Comparison of ENCODE assay signal across 8 cellular contexts in the genomic region with DNA sequence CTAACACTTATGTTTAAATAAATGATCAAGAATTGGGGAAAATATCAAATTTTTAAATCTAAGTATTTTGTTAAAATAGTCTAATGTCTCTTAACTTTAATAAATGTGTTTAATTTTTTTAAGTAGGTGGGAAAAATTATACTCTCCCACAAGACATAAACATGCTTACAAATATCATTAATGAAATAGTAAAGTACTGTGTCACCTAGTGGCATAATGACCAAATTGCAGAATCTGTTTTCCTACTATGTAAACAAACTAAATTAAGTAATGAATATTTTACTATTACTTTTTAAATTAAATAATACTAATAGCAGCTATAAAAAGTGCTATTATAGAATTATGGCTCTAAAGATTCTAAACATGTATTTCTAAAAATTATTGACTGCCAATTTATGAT. TPM values are rescaled to one million over a fixed set of nuclear protein-coding genes. Genes with fewer than 3 reads are reported as not detected.
DNase-seq lines count a peak whose midpoint lies in the region; ATAC-seq and TF ChIP-seq lines count a peak whose summit lies in the region.

No MANE protein-coding gene starts in this region.

- intact Hi-C loops in activated CD8-positive, alpha-beta T cell treated with anti-CD3 and anti-CD28 coated beads for 36 hours (cut with micrococcal nuclease): no loop called here
- intact Hi-C loops in esophagus squamous epithelium (cut with DNase I) (no loop called here), testis (cut with DNase I; ENCODE audit: low total_unique reads) (no loop called here)

- TF ChIP-seq CTCF in activated CD8-positive, alpha-beta T cell treated with anti-CD3 and anti-CD28 coated beads for 36 hours (IDR thresholded peaks at IDR 0.05): peak; percentile 51
- peak in 4 of 6 experiments; percentile 24 to 61 (median 42) for TF ChIP-seq CTCF in esophagus squamous epithelium (IDR thresholded peaks at IDR 0.05)
- TF ChIP-seq CTCF in tibial nerve (IDR thresholded peaks at IDR 0.05): peak in 3 of 5 experiments; percentile 18 to 51 (median 26)
- peak in 1 of 3 experiments; percentile 61 for TF ChIP-seq CTCF in testis (IDR thresholded peaks at IDR 0.05)

- H3K27ac Mint-ChIP-seq in activated CD8-positive, alpha-beta T cell treated with anti-CD3 and anti-CD28 coated beads for 36 hours: no peak overlapping the region
- no peak overlapping the region for H3K27ac Mint-ChIP-seq in activated CD8-positive, alpha-beta T cell treated with anti-CD3 and anti-CD28 coated beads, Interleukin-2, amount 10 ng/mL, durations not matched to agents 7 days and 5 days

- H3K9me3 ChIP-seq in esophagus squamous epithelium (no peaks in the 10 kb centered on the region), tibial nerve (peaks cover 0 to 14% (median 0%) of the 10 kb centered on the region in 4 donors), testis (no peaks in the 10 kb centered on the region)

- no peak for TF ChIP-seq POLR2A in esophagus squamous epithelium (IDR thresholded peaks at IDR 0.05)
- no peak for TF ChIP-seq POLR2A in tibial nerve (IDR thresholded peaks at IDR 0.05)
- TF ChIP-seq POLR2A in testis (IDR thresholded peaks at IDR 0.05): no peak

- H3K4me1 ChIP-seq in esophagus squamous epithelium (no peaks in the 10 kb centered on the region), tibial nerve (no peaks in the 10 kb centered on the region), testis (no peaks in the 10 kb centered on the region)

- peaks cover 29% of the 10 kb centered on the region for H3K36me3 Mint-ChIP-seq in activated CD8-positive, alpha-beta T cell treated with anti-CD3 and anti-CD28 coated beads for 36 hours (ENCODE audit: low read depth)
- H3K36me3 Mint-ChIP-seq in activated CD8-positive, alpha-beta T cell treated with anti-CD3 and anti-CD28 coated beads, Interleukin-2, amount 10 ng/mL, durations not matched to agents 7 days and 5 days (ENCODE audit: low read depth): peaks cover 26% of the 10 kb centered on the region

- no peak for DNase-seq in activated CD8-positive, alpha-beta T cell treated with anti-CD3 and anti-CD28 coated beads for 36 hours
- no peak for DNase-seq in activated CD8-positive, alpha-beta T cell treated with anti-CD3 and anti-CD28 coated beads, Interleukin-2, amount 10 ng/mL, durations not matched to agents 7 days and 5 days
- DNase-seq in NCI-H69 (lab: John Stamatoyannopoulos, UW): peak; percentile 100
- no peak for DNase-seq in esophagus squamous epithelium (lab: John Stamatoyannopoulos, UW)
- no peak for DNase-seq in tibial nerve (ENCODE audit: low spot score in 2 of 2)
- no peak for DNase-seq in testis
- DNase-seq in EL: no peak
- DNase-seq in nucleus accumbens (lab: John Stamatoyannopoulos, UW): no peak

- TF ChIP-seq EP300 in tibial nerve (IDR thresholded peaks at IDR 0.05): no peak

- H3K4me3 Mint-ChIP-seq in activated CD8-positive, alpha-beta T cell treated with anti-CD3 and anti-CD28 coated beads for 36 hours: no peak overlapping the region
- no peak overlapping the region for H3K4me3 Mint-ChIP-seq in activated CD8-positive, alpha-beta T cell treated with anti-CD3 and anti-CD28 coated beads, Interleukin-2, amount 10 ng/mL, durations not matched to agents 7 days and 5 days

- H3K36me3 ChIP-seq in esophagus squamous epithelium (peaks cover 0 to 35% (median 3%) of the 10 kb centered on the region in 3 donors), tibial nerve (peaks cover 0 to 24% (median 0%) of the 10 kb centered on the region in 3 donors), testis (ENCODE audit: low read depth, missing control alignments) (no peaks in the 10 kb centered on the region)

- no peaks in the 10 kb centered on the region for H3K27me3 Mint-ChIP-seq in activated CD8-positive, alpha-beta T cell treated with anti-CD3 and anti-CD28 coated beads for 36 hours
- no peaks in the 10 kb centered on the region for H3K27me3 Mint-ChIP-seq in activated CD8-positive, alpha-beta T cell treated with anti-CD3 and anti-CD28 coated beads, Interleukin-2, amount 10 ng/mL, durations not matched to agents 7 days and 5 days (ENCODE audit: low read depth)

- H3K9me3 Mint-ChIP-seq in activated CD8-positive, alpha-beta T cell treated with anti-CD3 and anti-CD28 coated beads for 36 hours: peaks cover 2% of the 10 kb centered on the region
- no peaks in the 10 kb centered on the region for H3K9me3 Mint-ChIP-seq in activated CD8-positive, alpha-beta T cell treated with anti-CD3 and anti-CD28 coated beads, Interleukin-2, amount 10 ng/mL, durations not matched to agents 7 days and 5 days (ENCODE audit: insufficient read depth)

- POLR2A ChIA-PET in activated CD8-positive, alpha-beta T cell treated with anti-CD3 and anti-CD28 coated beads for 36 hours (lab: Charles Lee): no interaction called here
- POLR2A ChIA-PET in activated CD8-positive, alpha-beta T cell treated with anti-CD3 and anti-CD28 coated beads, Interleukin-2, amount 10 ng/mL, durations not matched to agents 7 days and 5 days (lab: Charles Lee): no interaction called here

- no peak for ATAC-seq in activated CD8-positive, alpha-beta T cell treated with anti-CD3 and anti-CD28 coated beads for 36 hours
- ATAC-seq in activated CD8-positive, alpha-beta T cell treated with anti-CD3 and anti-CD28 coated beads, Interleukin-2, amount 10 ng/mL, durations not matched to agents 7 days and 5 days: no peak

- CTCF ChIA-PET in activated CD8-positive, alpha-beta T cell treated with anti-CD3 and anti-CD28 coated beads for 36 hours (lab: Charles Lee): no interaction called here
- CTCF ChIA-PET in activated CD8-positive, alpha-beta T cell treated with anti-CD3 and anti-CD28 coated beads, Interleukin-2, amount 10 ng/mL, durations not matched to agents 7 days and 5 days (lab: Charles Lee): interaction anchor here (2.0 kb wide), 1 partner anchor 8 kb away, joined by 5 read pairs; no protein-coding TSS in a partner anchor

- H3K4me3 ChIP-seq in esophagus squamous epithelium (no peak overlapping the region), tibial nerve (no peak overlapping the region), testis (no peak overlapping the region)

- H3K4me1 Mint-ChIP-seq in activated CD8-positive, alpha-beta T cell treated with anti-CD3 and anti-CD28 coated beads for 36 hours (ENCODE audit: low read depth): no peaks in the 10 kb centered on the region
- H3K4me1 Mint-ChIP-seq in activated CD8-positive, alpha-beta T cell treated with anti-CD3 and anti-CD28 coated beads, Interleukin-2, amount 10 ng/mL, durations not matched to agents 7 days and 5 days (ENCODE audit: low read depth): no peaks in the 10 kb centered on the region

- no peaks in the 10 kb centered on the region for H3K27me3 ChIP-seq in esophagus squamous epithelium
- no peaks in the 10 kb centered on the region for H3K27me3 ChIP-seq in tibial nerve
- H3K27me3 ChIP-seq in testis: no peaks in the 10 kb centered on the region

- H3K27ac ChIP-seq in esophagus squamous epithelium: no peak overlapping the region
- no peak overlapping the region for H3K27ac ChIP-seq in tibial nerve
- no peak overlapping the region for H3K27ac ChIP-seq in testis

RNA-seq across cellular contexts. Expression of a gene that starts 52.0 kb away (rescaled TPM):
- total RNA-seq in activated CD8-positive, alpha-beta T cell treated with anti-CD3 and anti-CD28 coated beads for 36 hours: 10 to 100 TPM; 19.8 to 20.4 TPM
- 10 to 100 TPM; 17.1 to 18.1 TPM for total RNA-seq in activated CD8-positive, alpha-beta T cell treated with anti-CD3 and anti-CD28 coated beads, Interleukin-2, amount 10 ng/mL, durations not matched to agents 7 days and 5 days
- total RNA-seq in esophagus squamous epithelium (10 to 100 TPM in 2 of 4 donors, 1 to 10 TPM in 2; 5.0 to 11.3 (median 8.7) TPM), tibial nerve (1 to 10 TPM; 1.1 to 4.8 (median 1.8) TPM), testis (1 to 10 TPM; 3.4 to 3.6 TPM)
- 9.1 TPM for polyA plus RNA-seq in testis (ENCODE audit: insufficient read depth, low read depth, low replicate concordance)
